In genomic region chr14:56349942-56350341, GRCh38 we compare ENCODE assay signal across 26 cellular contexts.
"Had no signal": no experiment of that assay in that cellular context is flagged by ENCODE, and none has a peak within 500 bp of the region (broad histone marks: within the 10 kb centered on the region; RNA-seq: fewer than 3 reads in every experiment).

No MANE protein-coding gene starts in this region.

- ATAC-seq: natural killer cell; right cardiac atrium; sciatic nerve; stimulated activated naive B cell treated with anti-CD40 and anti-IgM and Interleukin-4, amounts not matched to agents 10 μg/mL and 1 μg/mL and 100 μg/mL, for 72 hours; stimulated activated naive CD8-positive, alpha-beta T cell treated with anti-CD3 and anti-CD28 coated beads, Interleukin-15, Interleukin-2, amounts not matched to agents 100 U/mL and 50 U/mL, for 24 hours; upper lobe of right lung had no signal

- H3K9me3 Mint-ChIP-seq: natural killer cell had no signal

- H3K4me3 ChIP-seq: left ventricle myocardium inferior, lung, ovary, skin epidermis, stomach, testis, thyroid gland, upper lobe of right lung had no signal

- H3K4me1 ChIP-seq: left ventricle myocardium inferior, stomach, testis, thyroid gland, upper lobe of right lung had no signal

- H3K27me3 ChIP-seq: ovary, stomach, testis, thyroid gland, upper lobe of right lung had no signal

- H3K27ac ChIP-seq: left ventricle myocardium inferior, ovary, skin epidermis, stomach, testis, thyroid gland, upper lobe of right lung had no signal

- DNase-seq: hypothalamus; islet precursor cell; left ventricle myocardium inferior; mesendoderm; naive B cell; natural killer cell; nephron progenitor cell; ovary; retina; right cardiac atrium; stimulated activated CD4-positive, alpha-beta T cell treated with anti-CD3 and anti-CD28 coated beads, Interleukin-12 subunit alpha, Interleukin-12 subunit beta, amount 100 ng/mL, for 4 hours; stimulated activated CD4-positive, alpha-beta T cell treated with anti-CD3 and anti-CD28 coated beads, Interleukin-15, amount 100 ng/mL, for 24 hours; stimulated activated CD4-positive, alpha-beta T cell treated with anti-CD3 and anti-CD28 coated beads, Interleukin-2, amount 100 ng/mL, for 24 hours; stimulated activated CD4-positive, alpha-beta T cell treated with anti-CD3 and anti-CD28 coated beads, Interleukin-4, amount 100 ng/mL, for 1 hour; stimulated activated naive B cell treated with anti-CD40 and anti-IgM and Interleukin-4, amounts not matched to agents 10 μg/mL and 1 μg/mL and 100 μg/mL, for 72 hours; stimulated activated naive CD8-positive, alpha-beta T cell treated with anti-CD3 and anti-CD28 coated beads, Interleukin-15, Interleukin-2, amounts not matched to agents 100 U/mL and 50 U/mL, for 24 hours; stomach; testis; thyroid gland; trophoblast cell; upper lobe of right lung had no signal

- H3K36me3 Mint-ChIP-seq: natural killer cell had no signal

- H3K4me1 Mint-ChIP-seq: mesothelial cell of epicardium, natural killer cell had no signal

- H3K27ac Mint-ChIP-seq: mesothelial cell of epicardium; natural killer cell; nephron progenitor cell; progenitor cell of endocrine pancreas; stimulated activated naive B cell treated with anti-CD40 and anti-IgM and Interleukin-4, amounts not matched to agents 10 μg/mL and 1 μg/mL and 100 μg/mL, for 72 hours had no signal

- H3K4me3 Mint-ChIP-seq: mesothelial cell of epicardium; naive B cell; natural killer cell; nephron progenitor cell; stimulated activated naive B cell treated with anti-CD40 and anti-IgM and Interleukin-4, amounts not matched to agents 10 μg/mL and 1 μg/mL and 100 μg/mL, for 72 hours had no signal

- H3K9me3 ChIP-seq: ovary, stomach, testis, thyroid gland, upper lobe of right lung had no signal

- H3K27me3 Mint-ChIP-seq: naive B cell; progenitor cell of endocrine pancreas; stimulated activated naive B cell treated with anti-CD40 and anti-IgM and Interleukin-4, amounts not matched to agents 10 μg/mL and 1 μg/mL and 100 μg/mL, for 72 hours had no signal

- H3K36me3 ChIP-seq: ovary, stomach, thyroid gland, upper lobe of right lung had no signal
